ENCODE assay signal across 17 cellular contexts in genomic region chr9:81430727-81431126, GRCh38.
DNase-seq lines count a peak whose midpoint lies in the region; ATAC-seq and TF ChIP-seq lines count a peak whose summit lies in the region.
"Had no signal": no experiment of that assay in that cellular context is flagged by ENCODE, and none has a peak within 500 bp of the region (broad histone marks: within the 10 kb centered on the region; RNA-seq: fewer than 3 reads in every experiment).

No MANE protein-coding gene starts in this region.

- peaks cover 21 to 42% (median 39%) of the 10 kb centered on the region in 7 donors for H3K9me3 Mint-ChIP-seq in CD14-positive monocyte

- H3K27me3 ChIP-seq in ACC112 (ENCODE audit: insufficient read depth, low read length), result no peaks in the 10 kb centered on the region
- no peaks in the 10 kb centered on the region for H3K27me3 ChIP-seq in GM23248 (replicated peaks; ENCODE audit: insufficient read depth)

- no peak overlapping the region for H3K4me3 Mint-ChIP-seq in CD14-positive monocyte
- H3K4me3 Mint-ChIP-seq: H9 had no signal

- peaks cover 19% of the 10 kb centered on the region; the same call in 1 of the 2 replicates for H3F3A ChIP-seq in GM23248 (ENCODE audit: insufficient read depth)

- H3K27me3 Mint-ChIP-seq in CD14-positive monocyte (ENCODE audit: low read depth in 3 of 3), result no peaks in the 10 kb centered on the region

- no peak for TF ChIP-seq CTCF in VCaP (conservative IDR thresholded peaks at IDR 0.05)
- no peak for TF ChIP-seq CTCF in CD14-positive monocyte (IDR thresholded peaks at IDR 0.05)

- no peak for ATAC-seq in HG02973 (IDR thresholded peaks at IDR 0.05; ENCODE audit: unreplicated experiment)
- no peak for ATAC-seq in HG02884 (IDR thresholded peaks at IDR 0.05; ENCODE audit: unreplicated experiment)

- peak overlapping the region; percentile 67 for H3K4me2 ChIP-seq in GM23248 (ENCODE audit: unreplicated experiment)
- H3K4me2 ChIP-seq: KMS-11, PC-9 had no signal

- no peak overlapping the region for H3K9ac ChIP-seq in GM23248
- H3K9ac ChIP-seq: KMS-11 had no signal

- in situ Hi-C loops in GM23248 (cut with MboI), result no loop called here

- no peak overlapping the region for H2AFZ ChIP-seq in ACC112 (ENCODE audit: low read length, unreplicated experiment)
- no peak overlapping the region for H2AFZ ChIP-seq in GM23248
- H2AFZ ChIP-seq: PC-9 had no signal

- DNase-seq in GM23248 (peak; percentile 27), fibroblast of peridontal ligament (ENCODE audit: extremely low read depth) (peak; percentile 46), DMS 273 (lab: John Stamatoyannopoulos, UW; ENCODE audit: unreplicated experiment) (no peak), CD14-positive monocyte (ENCODE audit: low spot score) (no peak)
- DNase-seq: DMS79, H9, NCI-H1105 treated with DMSO at 0.1 percent for 48 hours, NCI-H187, PC-9 had no signal

- no peaks in the 10 kb centered on the region for H3K9me3 ChIP-seq in GM23248 (ENCODE audit: low read depth)

- intact Hi-C loops in CD14-positive monocyte (cut with micrococcal nuclease), result no loop called here

- 3 to 8% methylated on average over 1 of the region's 1 CpG for WGBS in GM23248 (ENCODE audit: low coverage in 1 of 2, low lambda C conversion rate in 2 of 2, missing lambda C conversion rate in 2 of 2), 2 experiments

- no peaks in the 10 kb centered on the region for H3K4me1 Mint-ChIP-seq in CD14-positive monocyte
- H3K4me1 Mint-ChIP-seq: H9 had no signal

- peak overlapping the region; percentile 84 for H3K27ac ChIP-seq in ACC112 (ENCODE audit: low read depth, low read length)
- H3K27ac ChIP-seq in GM23248, result peak overlapping the region; percentile 74
- peak overlapping the region; percentile 34; the same call in 1 of the 2 replicates for H3K27ac ChIP-seq in VCaP
- H3K27ac ChIP-seq: 22Rv1, C4-2B, HL-60, KMS-11, PC-9 had no signal

- no peaks in the 10 kb centered on the region for H3K9me2 ChIP-seq in GM23248 (ENCODE audit: insufficient read depth)

- H3K4me1 ChIP-seq in ACC112 (ENCODE audit: control insufficient read depth, insufficient read depth, low read length, unreplicated experiment), result peaks cover 7% of the 10 kb centered on the region
- H3K4me1 ChIP-seq in GM23248 (ENCODE audit: insufficient read depth), result peaks cover 15% of the 10 kb centered on the region

- no peaks in the 10 kb centered on the region for H3K36me3 Mint-ChIP-seq in CD14-positive monocyte

- no peaks in the 10 kb centered on the region for H4K20me1 ChIP-seq in GM23248 (ENCODE audit: insufficient read depth)

- H3K79me2 ChIP-seq in ACC112 (ENCODE audit: control insufficient read depth, insufficient read depth, low read length, unreplicated experiment), result no peaks in the 10 kb centered on the region
- H3K79me2 ChIP-seq in GM23248 (ENCODE audit: insufficient read depth), result no peaks in the 10 kb centered on the region

- H3K36me3 ChIP-seq in ACC112 (ENCODE audit: insufficient read depth, low read length) (no peaks in the 10 kb centered on the region; the same call in 1 of the 2 replicates), GM23248 (ENCODE audit: low read depth) (no peaks in the 10 kb centered on the region)

- no peak overlapping the region for H3K27ac Mint-ChIP-seq in CD14-positive monocyte
- H3K27ac Mint-ChIP-seq: H9 had no signal

- H3K4me3 ChIP-seq in ACC112 (ENCODE audit: low read depth, low read length) (no peak overlapping the region), GM23248 (no peak overlapping the region)
- H3K4me3 ChIP-seq: PC-9 had no signal

Comparison
In these comparisons a context has a peak if more than half of its experiments do, and no peak if none do; other contexts are left out.
1. H3K27ac ChIP-seq: peak in every context shown above with its lines; median percentile 84 in ACC112; 74 in GM23248; 34 in VCaP.
2. DNase-seq: peak in GM23248 (single experiment) and fibroblast of peridontal ligament (single experiment); none in DMS 273 (single experiment) and CD14-positive monocyte (single experiment).